Comparison of ENCODE assay signal across 26 cellular contexts in the genomic region with DNA sequence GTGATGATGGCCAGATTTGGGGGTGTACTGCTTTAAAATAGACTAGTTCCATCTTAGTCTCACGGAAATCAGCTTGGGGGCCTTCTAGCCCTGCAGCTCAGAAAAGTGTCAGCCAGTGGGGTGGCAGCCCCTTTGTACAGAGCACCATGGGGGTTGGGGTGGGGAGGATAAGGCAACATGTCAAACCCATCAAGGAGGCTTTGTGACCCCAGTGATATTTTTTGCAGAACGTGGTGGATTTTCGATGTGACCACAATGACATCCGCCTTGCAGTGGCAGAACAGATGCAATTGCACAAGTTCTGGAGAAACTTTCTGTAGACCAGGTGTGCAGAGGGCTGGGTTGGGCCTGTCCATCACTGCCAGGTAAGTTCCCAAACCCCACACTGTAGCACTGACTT. TPM values are rescaled to one million over a fixed set of nuclear protein-coding genes. Genes with fewer than 3 reads are reported as not detected.
DNase-seq lines count a peak whose midpoint lies in the region; ATAC-seq and TF ChIP-seq lines count a peak whose summit lies in the region.
"Had no signal": no experiment of that assay in that cellular context is flagged by ENCODE, and none has a peak within 500 bp of the region (broad histone marks: within the 10 kb centered on the region; RNA-seq: fewer than 3 reads in every experiment).

No MANE protein-coding gene starts in this region.

- DNase-seq in T-helper 1 cell = no peak
- no peak for DNase-seq in T-helper 2 cell treated with Interferon-gamma antibody and Interleukin-4, amounts not matched to agents 5 μg/mL and 100 μg/mL, for 36 hours (ENCODE audit: low spot score)
- peak; percentile 85 for DNase-seq in esophagus muscularis mucosa (ENCODE audit: extremely low spot score)
- peak; percentile 38 for DNase-seq in stimulated activated naive CD8-positive, alpha-beta T cell treated with anti-CD3 and anti-CD28 coated beads, Interleukin-15, Interleukin-2, amounts not matched to agents 100 U/mL and 50 U/mL, for 24 hours
- DNase-seq in suprapubic skin (ENCODE audit: low spot score in 2 of 2) = no peak
- DNase-seq: 8988T; activated effector memory CD4-positive, alpha-beta T cell treated with anti-CD3 and anti-CD28 coated beads, Interleukin-2, amount 50 U/mL, for 16 hours; foreskin keratinocyte; GDM1; heart right ventricle; NCI-H510A; ovary; PC-3; retina; SHP77 treated with DMSO at 0.1 percent for 48 hours; stimulated activated CD4-positive, alpha-beta T cell treated with anti-CD3 and anti-CD28 coated beads, Interleukin-2, amount 100 ng/mL, for 48 hours; stimulated activated naive CD4-positive, alpha-beta T cell; SW 1271; transverse colon had no signal

- ATAC-seq in stimulated activated naive CD8-positive, alpha-beta T cell treated with anti-CD3 and anti-CD28 coated beads, Interleukin-15, Interleukin-2, amounts not matched to agents 100 U/mL and 50 U/mL, for 24 hours = peak; percentile 5
- ATAC-seq in HG03159 (IDR thresholded peaks at IDR 0.05; ENCODE audit: unreplicated experiment) (no peak), HG02970 (IDR thresholded peaks at IDR 0.05; ENCODE audit: low FRiP score, unreplicated experiment) (no peak)
- ATAC-seq: foreskin keratinocyte, heart right ventricle, K562, PC-3 had no signal

- H3K27me3 ChIP-seq in esophagus muscularis mucosa (peaks cover 9 to 71% (median 50%) of the 10 kb centered on the region in 4 donors), suprapubic skin (peaks cover 66% of the 10 kb centered on the region)

- H3K4me3 ChIP-seq in esophagus muscularis mucosa (no peak overlapping the region), suprapubic skin (no peak overlapping the region)
- H3K4me3 ChIP-seq: heart right ventricle, K562, ovary, transverse colon had no signal

- peaks cover 39% of the 10 kb centered on the region for H3K4me1 Mint-ChIP-seq in T-helper 1 cell treated with Interleukin-12 subunit alpha and Interleukin-12 subunit beta and Interleukin-4 antibody, amounts not matched to agents 30 μg/mL and 1 μg/mL, for 36 hours (ENCODE audit: low read depth)
- peaks cover 40% of the 10 kb centered on the region for H3K4me1 Mint-ChIP-seq in T-helper 2 cell treated with Interferon-gamma antibody and Interleukin-4, amounts not matched to agents 5 μg/mL and 100 μg/mL, for 36 hours (ENCODE audit: low read depth)

- WGBS in esophagus muscularis mucosa = 85% methylated on average over 4 of the region's 4 CpGs
- 87% methylated on average over 4 of the region's 4 CpGs for WGBS in suprapubic skin

- peaks cover 60% of the 10 kb centered on the region for H3K27me3 Mint-ChIP-seq in T-helper 1 cell treated with Interleukin-12 subunit alpha and Interleukin-12 subunit beta and Interleukin-4 antibody, amounts not matched to agents 30 μg/mL and 1 μg/mL, for 36 hours (ENCODE audit: low read depth)
- peaks cover 47% of the 10 kb centered on the region for H3K27me3 Mint-ChIP-seq in T-helper 2 cell treated with Interferon-gamma antibody and Interleukin-4, amounts not matched to agents 5 μg/mL and 100 μg/mL, for 36 hours (ENCODE audit: low read depth)

- TF ChIP-seq EP300 in esophagus muscularis mucosa (IDR thresholded peaks at IDR 0.05) (no peak), suprapubic skin (IDR thresholded peaks at IDR 0.05) (no peak)

- intact Hi-C loops in esophagus muscularis mucosa (cut with DNase I) = no loop called here

- H3K4me3 Mint-ChIP-seq in T-helper 1 cell treated with Interleukin-12 subunit alpha and Interleukin-12 subunit beta and Interleukin-4 antibody, amounts not matched to agents 30 μg/mL and 1 μg/mL, for 36 hours = peak overlapping the region; percentile 52
- peak overlapping the region; percentile 51 for H3K4me3 Mint-ChIP-seq in T-helper 2 cell treated with Interferon-gamma antibody and Interleukin-4, amounts not matched to agents 5 μg/mL and 100 μg/mL, for 36 hours
- H3K4me3 Mint-ChIP-seq: brain had no signal

- TF ChIP-seq CTCF in esophagus muscularis mucosa (IDR thresholded peaks at IDR 0.05) (no peak), suprapubic skin (IDR thresholded peaks at IDR 0.05) (no peak)

- TF ChIP-seq POLR2A in esophagus muscularis mucosa (IDR thresholded peaks at IDR 0.05; ENCODE audit: low read depth) (no peak), suprapubic skin (IDR thresholded peaks at IDR 0.05) (no peak)

- no peaks in the 10 kb centered on the region for H3K36me3 ChIP-seq in esophagus muscularis mucosa
- no peaks in the 10 kb centered on the region for H3K36me3 ChIP-seq in suprapubic skin
- H3K36me3 ChIP-seq: heart right ventricle, ovary, transverse colon had no signal

- H3K9me3 Mint-ChIP-seq in T-helper 1 cell treated with Interleukin-12 subunit alpha and Interleukin-12 subunit beta and Interleukin-4 antibody, amounts not matched to agents 30 μg/mL and 1 μg/mL, for 36 hours = peaks cover 26% of the 10 kb centered on the region
- peaks cover 36% of the 10 kb centered on the region for H3K9me3 Mint-ChIP-seq in T-helper 2 cell treated with Interferon-gamma antibody and Interleukin-4, amounts not matched to agents 5 μg/mL and 100 μg/mL, for 36 hours

- H3K9me3 ChIP-seq in esophagus muscularis mucosa (peaks cover 0 to 21% (median 10%) of the 10 kb centered on the region in 4 donors), suprapubic skin (no peaks in the 10 kb centered on the region)
- H3K9me3 ChIP-seq: ovary had no signal

- H3K27ac ChIP-seq in esophagus muscularis mucosa (replicated peaks in 1 of 4) = no peak overlapping the region
- no peak overlapping the region for H3K27ac ChIP-seq in suprapubic skin
- H3K27ac ChIP-seq: foreskin keratinocyte, ovary, transverse colon had no signal

- H3K4me1 ChIP-seq in esophagus muscularis mucosa (peaks cover 22 to 30% (median 29%) of the 10 kb centered on the region in 4 donors), suprapubic skin (peaks cover 30% of the 10 kb centered on the region)
- H3K4me1 ChIP-seq: foreskin keratinocyte had no signal

- H3K27ac Mint-ChIP-seq in T-helper 1 cell treated with Interleukin-12 subunit alpha and Interleukin-12 subunit beta and Interleukin-4 antibody, amounts not matched to agents 30 μg/mL and 1 μg/mL, for 36 hours = no peak overlapping the region
- H3K27ac Mint-ChIP-seq in T-helper 2 cell treated with Interferon-gamma antibody and Interleukin-4, amounts not matched to agents 5 μg/mL and 100 μg/mL, for 36 hours = peak overlapping the region; percentile 53
- H3K27ac Mint-ChIP-seq: brain had no signal

- H3K36me3 Mint-ChIP-seq in T-helper 1 cell treated with Interleukin-12 subunit alpha and Interleukin-12 subunit beta and Interleukin-4 antibody, amounts not matched to agents 30 μg/mL and 1 μg/mL, for 36 hours (ENCODE audit: low read depth) = peaks cover 21% of the 10 kb centered on the region
- peaks cover 36% of the 10 kb centered on the region for H3K36me3 Mint-ChIP-seq in T-helper 2 cell treated with Interferon-gamma antibody and Interleukin-4, amounts not matched to agents 5 μg/mL and 100 μg/mL, for 36 hours (ENCODE audit: low read depth)

RNA-seq across cellular contexts. Expression of gene CD8A, which starts 3.0 kb away (rescaled TPM):
- total RNA-seq in esophagus muscularis mucosa (1 to 10 TPM in 3 of 4 donors, under 1 TPM in 1; 0.83 to 5.5 (median 1.1) TPM), suprapubic skin (1 to 10 TPM in 2 of 4 donors, under 1 TPM in 1, not detected in 1; 0.15 to 1.5 (median 1.2) TPM)
- total RNA-seq: HT-29, myocyte had no signal

Comparison
In these comparisons a context has a peak if more than half of its experiments do, and no peak if none do; other contexts are left out.
1. DNase-seq: peak in esophagus muscularis mucosa (single experiment) and stimulated activated naive CD8-positive, alpha-beta T cell treated with anti-CD3 and anti-CD28 coated beads, Interleukin-15, Interleukin-2, amounts not matched to agents 100 U/mL and 50 U/mL, for 24 hours (single experiment); none in T-helper 1 cell (0 of 5), T-helper 2 cell treated with Interferon-gamma antibody and Interleukin-4, amounts not matched to agents 5 μg/mL and 100 μg/mL, for 36 hours (single experiment) and suprapubic skin (0 of 2).